In the genomic region with DNA sequence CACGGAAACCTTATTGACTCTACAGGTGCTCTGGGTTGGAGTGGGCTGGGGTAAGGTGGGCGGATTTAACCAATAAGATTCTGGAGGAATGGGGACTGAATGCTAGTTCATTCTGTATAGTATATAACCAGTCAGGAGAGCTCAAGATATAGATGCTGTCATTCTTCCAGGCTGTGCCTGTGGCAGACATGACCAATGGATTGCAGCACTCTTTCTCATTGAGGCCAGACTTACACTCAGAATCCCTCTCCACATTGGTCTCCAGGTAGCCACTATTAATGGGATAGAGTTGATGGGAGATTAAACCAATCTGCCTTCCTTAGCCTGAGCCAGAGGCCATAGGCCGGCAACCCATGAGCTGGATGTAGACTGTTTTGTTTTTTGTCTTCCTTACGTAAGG, we compare ENCODE assay signal across 18 cellular contexts.
DNase-seq lines count a peak whose midpoint lies in the region.
"Had no signal": no experiment of that assay in that cellular context is flagged by ENCODE, and none has a peak within 500 bp of the region (broad histone marks: within the 10 kb centered on the region; RNA-seq: fewer than 3 reads in every experiment).

No MANE protein-coding gene starts in this region.

- no peak overlapping the region for H2BK15ac ChIP-seq in mesendoderm (replicated peaks; ENCODE audit: low read depth)

- H3K23ac ChIP-seq in mesendoderm (ENCODE audit: low read length): no peak overlapping the region

- H2BK5ac ChIP-seq in mesendoderm (ENCODE audit: low read length): no peak overlapping the region

- no peak overlapping the region for H3K4me2 ChIP-seq in mesendoderm (ENCODE audit: low read length)

- H4K5ac ChIP-seq in mesendoderm (ENCODE audit: low read length): no peak overlapping the region

- no peak overlapping the region for H3K4ac ChIP-seq in mesendoderm (ENCODE audit: low read depth, low read length)

- no peaks in the 10 kb centered on the region for H3K27me3 ChIP-seq in mesendoderm (ENCODE audit: insufficient read depth, low read length, poor library complexity)
- H3K27me3 ChIP-seq: BE2C had no signal

- no peak overlapping the region for H3K18ac ChIP-seq in mesendoderm (ENCODE audit: low read length)

- H3K27ac ChIP-seq in mesendoderm (ENCODE audit: low read depth, low read length): no peak overlapping the region
- H3K27ac ChIP-seq: HL-60 had no signal

- no peak overlapping the region for H3K56ac ChIP-seq in mesendoderm (ENCODE audit: low read length)

- H3K9ac ChIP-seq in mesendoderm (ENCODE audit: low read length): no peak overlapping the region

- H3K4me3 ChIP-seq in mesendoderm (ENCODE audit: low read length): no peak overlapping the region
- H3K4me3 ChIP-seq: HAP-1 had no signal

- peaks cover 16% of the 10 kb centered on the region for H3K4me1 ChIP-seq in mesendoderm (ENCODE audit: control insufficient read depth, low read depth, low read length)
- H3K4me1 ChIP-seq: BE2C had no signal

- H3K36me3 ChIP-seq in mesendoderm (ENCODE audit: control insufficient read depth, insufficient read depth, low read length): no peaks in the 10 kb centered on the region
- H3K36me3 ChIP-seq: BE2C, HAP-1 had no signal

- no peak overlapping the region for H2AK5ac ChIP-seq in mesendoderm (ENCODE audit: low read length)

- peak; percentile 10 for DNase-seq in activated CD8-positive, alpha-beta memory T cell treated with anti-CD3 and anti-CD28 coated beads, Interleukin-2, amount 50 U/mL, for 48 hours
- DNase-seq in activated CD8-positive, alpha-beta memory T cell treated with anti-CD3 and anti-CD28 coated beads for 24 hours: no peak
- DNase-seq in NCI-H69 (lab: John Stamatoyannopoulos, UW): peak; percentile 6
- DNase-seq in mesendoderm: peak; percentile 7
- DNase-seq in NCI-H187 (lab: John Stamatoyannopoulos, UW): no peak
- DNase-seq in NOMO-1 (lab: John Stamatoyannopoulos, UW; ENCODE audit: unreplicated experiment in 2 of 2): no peak
- DNase-seq: BE2C; C1 segment of cervical spinal cord; CD4-positive, CD25-positive, alpha-beta regulatory T cell; CD8-positive, alpha-beta memory T cell; COR-L47; DMS 273 treated with DMSO at 0.1 percent for 48 hours; DMS79; GDM1; IMR-90; KBM-7 had no signal

- H3K79me1 ChIP-seq in mesendoderm (ENCODE audit: low read length): no peaks in the 10 kb centered on the region

- no peak overlapping the region for H2BK120ac ChIP-seq in mesendoderm (ENCODE audit: low read depth, low read length)

- H3K79me2 ChIP-seq in mesendoderm (ENCODE audit: control insufficient read depth, insufficient read depth, low read length): no peaks in the 10 kb centered on the region

- H4K8ac ChIP-seq in mesendoderm (ENCODE audit: low read depth, low read length): no peak overlapping the region

- WGBS in mesendoderm (ENCODE audit: extremely low coverage, insufficient coverage, low lambda C conversion rate): no CpG with 5 or more reads among the region's 4 CpGs

Comparison
In these comparisons a context has a peak if more than half of its experiments do, and no peak if none do; other contexts are left out.
1. DNase-seq: peak in activated CD8-positive, alpha-beta memory T cell treated with anti-CD3 and anti-CD28 coated beads, Interleukin-2, amount 50 U/mL, for 48 hours (single experiment), NCI-H69 (single experiment) and mesendoderm (single experiment); none in activated CD8-positive, alpha-beta memory T cell treated with anti-CD3 and anti-CD28 coated beads for 24 hours (single experiment), NCI-H187 (0 of 2) and NOMO-1 (0 of 2).